In genomic region chr3:40975711-40976121, GRCh38 we compare ENCODE assay signal across 21 cellular contexts.
DNase-seq lines count a peak whose midpoint lies in the region; ATAC-seq and TF ChIP-seq lines count a peak whose summit lies in the region.
"Had no signal": no experiment of that assay in that cellular context is flagged by ENCODE, and none has a peak within 500 bp of the region (broad histone marks: within the 10 kb centered on the region; RNA-seq: fewer than 3 reads in every experiment).

No MANE protein-coding gene starts in this region.

- no peaks in the 10 kb centered on the region for H4K20me1 ChIP-seq in OCI-LY3 (ENCODE audit: insufficient read depth, low read length)

- H3K36me3 ChIP-seq in OCI-LY3 (replicated peaks; ENCODE audit: low read depth, low read length) (no peaks in the 10 kb centered on the region), subcutaneous abdominal adipose tissue (ENCODE audit: control insufficient read depth in 5 of 5, insufficient read depth in 5 of 5, low read length in 5 of 5) (no peaks in the 10 kb centered on the region)
- H3K36me3 ChIP-seq: colonic mucosa, ovary had no signal

- no peak overlapping the region for H3K4me2 ChIP-seq in OCI-LY3 (ENCODE audit: low read length)
- H3K4me2 ChIP-seq: PC-9 had no signal

- no peak for TF ChIP-seq CTCF in OCI-LY3 (IDR thresholded peaks at IDR 0.05; ENCODE audit: low read depth, low read length)

- H3K4me1 ChIP-seq in OCI-LY3 (ENCODE audit: low read length) (peaks cover 17% of the 10 kb centered on the region), subcutaneous abdominal adipose tissue (ENCODE audit: control insufficient read depth in 5 of 5, insufficient read depth in 5 of 5, low read length in 5 of 5) (peaks cover 9 to 38% (median 20%) of the 10 kb centered on the region in 5 donors)

- H3K4me3 ChIP-seq in OCI-LY3 (ENCODE audit: low read length) (no peak overlapping the region), subcutaneous abdominal adipose tissue (ENCODE audit: low read depth in 1 of 5, low read length in 5 of 5) (no peak overlapping the region)
- H3K4me3 ChIP-seq: colonic mucosa, GM12878, K562, ovary, PC-9, skin epidermis had no signal

- H3K9me3 ChIP-seq in OCI-LY3 (ENCODE audit: insufficient read depth, low read length) (no peaks in the 10 kb centered on the region), subcutaneous abdominal adipose tissue (ENCODE audit: control insufficient read depth in 5 of 5, low read length in 5 of 5) (no peaks in the 10 kb centered on the region)
- H3K9me3 ChIP-seq: colonic mucosa, ovary had no signal

- ATAC-seq in HG02852 (IDR thresholded peaks at IDR 0.05; ENCODE audit: unreplicated experiment): no peak
- ATAC-seq: GM12878, K562 had no signal

- no peaks in the 10 kb centered on the region for H3K79me2 ChIP-seq in OCI-LY3 (ENCODE audit: low read length)

- H3K27me3 ChIP-seq in OCI-LY3 (ENCODE audit: low read depth, low read length) (no peaks in the 10 kb centered on the region), subcutaneous abdominal adipose tissue (ENCODE audit: control insufficient read depth in 5 of 5, insufficient read depth in 4 of 5, low read length in 5 of 5) (no peaks in the 10 kb centered on the region)
- H3K27me3 ChIP-seq: colonic mucosa, ovary had no signal

- H2AFZ ChIP-seq in OCI-LY3 (ENCODE audit: low read depth, low read length): 0 out of 2 replicates have a peak overlapping the region, but pooled peaks have one; percentile 6
- H2AFZ ChIP-seq: PC-9 had no signal

- H3K27ac ChIP-seq in OCI-LY3 (ENCODE audit: low read length): no peak overlapping the region
- H3K27ac ChIP-seq in subcutaneous abdominal adipose tissue (ENCODE audit: low read depth, low read length): peak overlapping the region; percentile 70
- H3K27ac ChIP-seq: colonic mucosa, epithelial cell of prostate, ovary, PC-9 had no signal

- DNase-seq in dermis blood vessel endothelial cell (peak; percentile 99), kidney tubule cell (ENCODE audit: low spot score) (peak; percentile 15), NCI-H748 treated with DMSO at 0.1 percent for 48 hours (lab: John Stamatoyannopoulos, UW) (no peak), GM19240 (ENCODE audit: insufficient read length, low spot score) (no peak)
- DNase-seq: activated CD4-positive, alpha-beta T cell treated with anti-CD3 and anti-CD28 coated beads for 4 hours; activated CD8-positive, alpha-beta memory T cell treated with anti-CD3 and anti-CD28 coated beads, Interleukin-2, amount 50 U/mL, for 48 hours; activated gamma-delta T cell treated with Interleukin-2 at 50 U/mL for 16 hours; amniotic stem cell; colonic mucosa; NCI-H526; ovary; PC-9; stimulated activated CD4-positive, alpha-beta T cell treated with anti-CD3 and anti-CD28 coated beads, Interleukin-4, amount 100 ng/mL, for 4 hours; stimulated activated CD8-positive, alpha-beta memory T cell treated with anti-CD3 and anti-CD28 coated beads, Interleukin-4, amount 100 ng/mL, for 48 hours had no signal

- H3K9ac ChIP-seq in OCI-LY3 (ENCODE audit: low read length): no peak overlapping the region
- no peak overlapping the region for H3K9ac ChIP-seq in subcutaneous abdominal adipose tissue (ENCODE audit: low read length in 5 of 5)

Comparison
In these comparisons a context has a peak if more than half of its experiments do, and no peak if none do; other contexts are left out.
1. DNase-seq: peak in dermis blood vessel endothelial cell (single experiment) and kidney tubule cell (single experiment); none in NCI-H748 treated with DMSO at 0.1 percent for 48 hours (single experiment) and GM19240 (single experiment).